ENCODE assay signal across 2 cellular contexts in the genomic region with DNA sequence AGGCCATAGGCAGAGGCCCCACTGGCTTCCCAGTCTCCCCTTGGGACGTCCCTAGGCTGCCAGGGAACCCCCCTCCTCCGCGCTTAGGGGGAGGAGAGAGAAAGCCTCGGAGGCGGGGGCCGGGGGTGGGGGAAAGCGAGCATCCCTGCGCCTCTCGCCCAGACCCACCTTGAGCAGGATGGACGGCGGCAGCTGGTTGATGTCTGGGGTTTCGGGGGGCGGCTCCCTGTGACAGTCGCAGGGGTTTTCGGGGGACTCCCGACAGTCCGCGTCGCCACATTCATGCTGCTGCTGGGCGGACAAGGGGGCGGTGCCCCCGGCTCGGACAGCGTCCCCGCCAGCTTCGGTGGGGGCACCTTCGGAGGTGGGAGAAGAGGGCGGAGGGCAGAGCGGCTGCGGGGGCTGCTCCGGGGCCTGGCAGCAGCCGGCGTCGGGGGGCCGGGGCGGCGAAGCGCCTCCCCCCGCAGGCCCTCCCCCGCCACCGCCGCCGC.
TF ChIP-seq lines count a peak whose summit lies in the region.

No MANE protein-coding gene starts in this region.

TF ChIP-seq in WTC11, 78 proteins besides CTCF, POLR2A, EP300 and RAD21 (continued from another document):
- TF ChIP-seq, protein P1, sequence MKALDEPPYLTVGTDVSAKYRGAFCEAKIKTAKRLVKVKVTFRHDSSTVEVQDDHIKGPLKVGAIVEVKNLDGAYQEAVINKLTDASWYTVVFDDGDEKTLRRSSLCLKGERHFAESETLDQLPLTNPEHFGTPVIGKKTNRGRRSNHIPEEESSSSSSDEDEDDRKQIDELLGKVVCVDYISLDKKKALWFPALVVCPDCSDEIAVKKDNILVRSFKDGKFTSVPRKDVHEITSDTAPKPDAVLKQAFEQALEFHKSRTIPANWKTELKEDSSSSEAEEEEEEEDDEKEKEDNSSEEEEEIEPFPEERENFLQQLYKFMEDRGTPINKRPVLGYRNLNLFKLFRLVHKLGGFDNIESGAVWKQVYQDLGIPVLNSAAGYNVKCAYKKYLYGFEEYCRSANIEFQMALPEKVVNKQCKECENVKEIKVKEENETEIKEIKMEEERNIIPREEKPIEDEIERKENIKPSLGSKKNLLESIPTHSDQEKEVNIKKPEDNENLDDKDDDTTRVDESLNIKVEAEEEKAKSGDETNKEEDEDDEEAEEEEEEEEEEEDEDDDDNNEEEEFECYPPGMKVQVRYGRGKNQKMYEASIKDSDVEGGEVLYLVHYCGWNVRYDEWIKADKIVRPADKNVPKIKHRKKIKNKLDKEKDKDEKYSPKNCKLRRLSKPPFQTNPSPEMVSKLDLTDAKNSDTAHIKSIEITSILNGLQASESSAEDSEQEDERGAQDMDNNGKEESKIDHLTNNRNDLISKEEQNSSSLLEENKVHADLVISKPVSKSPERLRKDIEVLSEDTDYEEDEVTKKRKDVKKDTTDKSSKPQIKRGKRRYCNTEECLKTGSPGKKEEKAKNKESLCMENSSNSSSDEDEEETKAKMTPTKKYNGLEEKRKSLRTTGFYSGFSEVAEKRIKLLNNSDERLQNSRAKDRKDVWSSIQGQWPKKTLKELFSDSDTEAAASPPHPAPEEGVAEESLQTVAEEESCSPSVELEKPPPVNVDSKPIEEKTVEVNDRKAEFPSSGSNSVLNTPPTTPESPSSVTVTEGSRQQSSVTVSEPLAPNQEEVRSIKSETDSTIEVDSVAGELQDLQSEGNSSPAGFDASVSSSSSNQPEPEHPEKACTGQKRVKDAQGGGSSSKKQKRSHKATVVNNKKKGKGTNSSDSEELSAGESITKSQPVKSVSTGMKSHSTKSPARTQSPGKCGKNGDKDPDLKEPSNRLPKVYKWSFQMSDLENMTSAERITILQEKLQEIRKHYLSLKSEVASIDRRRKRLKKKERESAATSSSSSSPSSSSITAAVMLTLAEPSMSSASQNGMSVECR (CRISPR knock-in tag; IDR thresholded peaks at IDR 0.05; ENCODE audit: borderline replicate concordance), result no peak
- TF ChIP-seq ZNF263 (CRISPR knock-in tag; IDR thresholded peaks at IDR 0.05; ENCODE audit: low read depth), result no peak
TF ChIP-seq in WTC11: peak in this region for 2.

TF ChIP-seq in HepG2, 621 proteins besides CTCF, POLR2A, EP300 and RAD21 (continued from another document and continues in another):
- TF ChIP-seq, protein P2, sequence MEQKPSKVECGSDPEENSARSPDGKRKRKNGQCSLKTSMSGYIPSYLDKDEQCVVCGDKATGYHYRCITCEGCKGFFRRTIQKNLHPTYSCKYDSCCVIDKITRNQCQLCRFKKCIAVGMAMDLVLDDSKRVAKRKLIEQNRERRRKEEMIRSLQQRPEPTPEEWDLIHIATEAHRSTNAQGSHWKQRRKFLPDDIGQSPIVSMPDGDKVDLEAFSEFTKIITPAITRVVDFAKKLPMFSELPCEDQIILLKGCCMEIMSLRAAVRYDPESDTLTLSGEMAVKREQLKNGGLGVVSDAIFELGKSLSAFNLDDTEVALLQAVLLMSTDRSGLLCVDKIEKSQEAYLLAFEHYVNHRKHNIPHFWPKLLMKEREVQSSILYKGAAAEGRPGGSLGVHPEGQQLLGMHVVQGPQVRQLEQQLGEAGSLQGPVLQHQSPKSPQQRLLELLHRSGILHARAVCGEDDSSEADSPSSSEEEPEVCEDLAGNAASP (CRISPR knock-in tag; IDR thresholded peaks at IDR 0.05; ENCODE audit: borderline replicate concordance), result no peak
- TF ChIP-seq ZNF749 (CRISPR knock-in tag; IDR thresholded peaks at IDR 0.05; ENCODE audit: borderline replicate concordance) (no peak), ZNF274 (CRISPR knock-in tag; IDR thresholded peaks at IDR 0.05) (0 out of 2 replicates have a peak, but pooled peaks have one; percentile 26), MATR3 (CRISPR knock-in tag; IDR thresholded peaks at IDR 0.05) (no peak), FOXJ3 (CRISPR knock-in tag; IDR thresholded peaks at IDR 0.05; ENCODE audit: borderline replicate concordance) (no peak), MIER2 (CRISPR knock-in tag; IDR thresholded peaks at IDR 0.05) (no peak), ZFAT (CRISPR knock-in tag; conservative IDR thresholded peaks at IDR 0.05) (no peak), ZNF24 (IDR thresholded peaks at IDR 0.05) (no peak), ZMYM4 (CRISPR knock-in tag; IDR thresholded peaks at IDR 0.05) (no peak), KDM1A (CRISPR knock-in tag; IDR thresholded peaks at IDR 0.05) (no peak), ETV6 (CRISPR knock-in tag; conservative IDR thresholded peaks at IDR 0.05) (no peak), ZBTB8A (CRISPR knock-in tag; IDR thresholded peaks at IDR 0.05; ENCODE audit: borderline replicate concordance, low read depth) (no peak), PAF1 (CRISPR knock-in tag; IDR thresholded peaks at IDR 0.05) (no peak), NFKB2 (CRISPR knock-in tag; IDR thresholded peaks at IDR 0.05; ENCODE audit: borderline replicate concordance) (no peak), POLR2G (IDR thresholded peaks at IDR 0.05; ENCODE audit: low read depth, low read length) (no peak; the same call in 1 of the 2 replicates), SP4 (CRISPR knock-in tag; IDR thresholded peaks at IDR 0.05) (peak; percentile 7; the same call in 1 of the 2 replicates), FOXA3 (CRISPR knock-in tag; IDR thresholded peaks at IDR 0.05) (no peak), TBX3 (IDR thresholded peaks at IDR 0.05; ENCODE audit: borderline replicate concordance) (no peak), NCOR1 (IDR thresholded peaks at IDR 0.05; ENCODE audit: borderline replicate concordance, low read length) (no peak), ZNF331 (CRISPR knock-in tag; IDR thresholded peaks at IDR 0.05) (no peak), ARNTL (CRISPR knock-in tag; IDR thresholded peaks at IDR 0.05) (no peak), ISL2 (CRISPR knock-in tag; IDR thresholded peaks at IDR 0.05) (0 out of 2 replicates have a peak, but pooled peaks have one; percentile 27), DR1 (CRISPR knock-in tag; IDR thresholded peaks at IDR 0.05) (no peak), ZNF572 (CRISPR knock-in tag; IDR thresholded peaks at IDR 0.05) (no peak), RARG (CRISPR knock-in tag; IDR thresholded peaks at IDR 0.05; ENCODE audit: low read depth) (no peak), RFXANK (CRISPR knock-in tag; IDR thresholded peaks at IDR 0.05) (no peak), ZNF775 (CRISPR knock-in tag; IDR thresholded peaks at IDR 0.05; ENCODE audit: borderline replicate concordance) (no peak), RAD51 (IDR thresholded peaks at IDR 0.05; ENCODE audit: borderline replicate concordance) (no peak), ASH2L (IDR thresholded peaks at IDR 0.05; ENCODE audit: insufficient read length, low read depth, low read length) (peak; percentile 17), ATF7-NPFF (CRISPR knock-in tag; IDR thresholded peaks at IDR 0.05; ENCODE audit: low read depth) (no peak), PCBP2 (optimal IDR thresholded peaks at IDR 0.05; ENCODE audit: low read depth, low read length, poor library complexity, severe bottlenecking) (no peak), PHF8 (CRISPR knock-in tag; IDR thresholded peaks at IDR 0.05) (peak; percentile 36; the same call in 1 of the 2 replicates), ZNF746 (CRISPR knock-in tag; IDR thresholded peaks at IDR 0.05) (peak; percentile 43; the same call in 1 of the 2 replicates)
- TF ChIP-seq, protein P3, sequence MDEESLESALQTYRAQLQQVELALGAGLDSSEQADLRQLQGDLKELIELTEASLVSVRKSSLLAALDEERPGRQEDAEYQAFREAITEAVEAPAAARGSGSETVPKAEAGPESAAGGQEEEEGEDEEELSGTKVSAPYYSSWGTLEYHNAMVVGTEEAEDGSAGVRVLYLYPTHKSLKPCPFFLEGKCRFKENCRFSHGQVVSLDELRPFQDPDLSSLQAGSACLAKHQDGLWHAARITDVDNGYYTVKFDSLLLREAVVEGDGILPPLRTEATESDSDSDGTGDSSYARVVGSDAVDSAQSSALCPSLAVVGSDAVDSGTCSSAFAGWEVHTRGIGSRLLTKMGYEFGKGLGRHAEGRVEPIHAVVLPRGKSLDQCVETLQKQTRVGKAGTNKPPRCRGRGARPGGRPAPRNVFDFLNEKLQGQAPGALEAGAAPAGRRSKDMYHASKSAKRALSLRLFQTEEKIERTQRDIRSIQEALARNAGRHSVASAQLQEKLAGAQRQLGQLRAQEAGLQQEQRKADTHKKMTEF (CRISPR knock-in tag; IDR thresholded peaks at IDR 0.05), result no peak
- TF ChIP-seq, protein P4, sequence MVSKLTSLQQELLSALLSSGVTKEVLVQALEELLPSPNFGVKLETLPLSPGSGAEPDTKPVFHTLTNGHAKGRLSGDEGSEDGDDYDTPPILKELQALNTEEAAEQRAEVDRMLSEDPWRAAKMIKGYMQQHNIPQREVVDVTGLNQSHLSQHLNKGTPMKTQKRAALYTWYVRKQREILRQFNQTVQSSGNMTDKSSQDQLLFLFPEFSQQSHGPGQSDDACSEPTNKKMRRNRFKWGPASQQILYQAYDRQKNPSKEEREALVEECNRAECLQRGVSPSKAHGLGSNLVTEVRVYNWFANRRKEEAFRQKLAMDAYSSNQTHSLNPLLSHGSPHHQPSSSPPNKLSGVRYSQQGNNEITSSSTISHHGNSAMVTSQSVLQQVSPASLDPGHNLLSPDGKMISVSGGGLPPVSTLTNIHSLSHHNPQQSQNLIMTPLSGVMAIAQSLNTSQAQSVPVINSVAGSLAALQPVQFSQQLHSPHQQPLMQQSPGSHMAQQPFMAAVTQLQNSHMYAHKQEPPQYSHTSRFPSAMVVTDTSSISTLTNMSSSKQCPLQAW (CRISPR knock-in tag; IDR thresholded peaks at IDR 0.05), result no peak
- TF ChIP-seq, protein P5, sequence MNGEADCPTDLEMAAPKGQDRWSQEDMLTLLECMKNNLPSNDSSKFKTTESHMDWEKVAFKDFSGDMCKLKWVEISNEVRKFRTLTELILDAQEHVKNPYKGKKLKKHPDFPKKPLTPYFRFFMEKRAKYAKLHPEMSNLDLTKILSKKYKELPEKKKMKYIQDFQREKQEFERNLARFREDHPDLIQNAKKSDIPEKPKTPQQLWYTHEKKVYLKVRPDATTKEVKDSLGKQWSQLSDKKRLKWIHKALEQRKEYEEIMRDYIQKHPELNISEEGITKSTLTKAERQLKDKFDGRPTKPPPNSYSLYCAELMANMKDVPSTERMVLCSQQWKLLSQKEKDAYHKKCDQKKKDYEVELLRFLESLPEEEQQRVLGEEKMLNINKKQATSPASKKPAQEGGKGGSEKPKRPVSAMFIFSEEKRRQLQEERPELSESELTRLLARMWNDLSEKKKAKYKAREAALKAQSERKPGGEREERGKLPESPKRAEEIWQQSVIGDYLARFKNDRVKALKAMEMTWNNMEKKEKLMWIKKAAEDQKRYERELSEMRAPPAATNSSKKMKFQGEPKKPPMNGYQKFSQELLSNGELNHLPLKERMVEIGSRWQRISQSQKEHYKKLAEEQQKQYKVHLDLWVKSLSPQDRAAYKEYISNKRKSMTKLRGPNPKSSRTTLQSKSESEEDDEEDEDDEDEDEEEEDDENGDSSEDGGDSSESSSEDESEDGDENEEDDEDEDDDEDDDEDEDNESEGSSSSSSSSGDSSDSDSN (CRISPR knock-in tag; IDR thresholded peaks at IDR 0.05), result no peak
- TF ChIP-seq, protein P6, sequence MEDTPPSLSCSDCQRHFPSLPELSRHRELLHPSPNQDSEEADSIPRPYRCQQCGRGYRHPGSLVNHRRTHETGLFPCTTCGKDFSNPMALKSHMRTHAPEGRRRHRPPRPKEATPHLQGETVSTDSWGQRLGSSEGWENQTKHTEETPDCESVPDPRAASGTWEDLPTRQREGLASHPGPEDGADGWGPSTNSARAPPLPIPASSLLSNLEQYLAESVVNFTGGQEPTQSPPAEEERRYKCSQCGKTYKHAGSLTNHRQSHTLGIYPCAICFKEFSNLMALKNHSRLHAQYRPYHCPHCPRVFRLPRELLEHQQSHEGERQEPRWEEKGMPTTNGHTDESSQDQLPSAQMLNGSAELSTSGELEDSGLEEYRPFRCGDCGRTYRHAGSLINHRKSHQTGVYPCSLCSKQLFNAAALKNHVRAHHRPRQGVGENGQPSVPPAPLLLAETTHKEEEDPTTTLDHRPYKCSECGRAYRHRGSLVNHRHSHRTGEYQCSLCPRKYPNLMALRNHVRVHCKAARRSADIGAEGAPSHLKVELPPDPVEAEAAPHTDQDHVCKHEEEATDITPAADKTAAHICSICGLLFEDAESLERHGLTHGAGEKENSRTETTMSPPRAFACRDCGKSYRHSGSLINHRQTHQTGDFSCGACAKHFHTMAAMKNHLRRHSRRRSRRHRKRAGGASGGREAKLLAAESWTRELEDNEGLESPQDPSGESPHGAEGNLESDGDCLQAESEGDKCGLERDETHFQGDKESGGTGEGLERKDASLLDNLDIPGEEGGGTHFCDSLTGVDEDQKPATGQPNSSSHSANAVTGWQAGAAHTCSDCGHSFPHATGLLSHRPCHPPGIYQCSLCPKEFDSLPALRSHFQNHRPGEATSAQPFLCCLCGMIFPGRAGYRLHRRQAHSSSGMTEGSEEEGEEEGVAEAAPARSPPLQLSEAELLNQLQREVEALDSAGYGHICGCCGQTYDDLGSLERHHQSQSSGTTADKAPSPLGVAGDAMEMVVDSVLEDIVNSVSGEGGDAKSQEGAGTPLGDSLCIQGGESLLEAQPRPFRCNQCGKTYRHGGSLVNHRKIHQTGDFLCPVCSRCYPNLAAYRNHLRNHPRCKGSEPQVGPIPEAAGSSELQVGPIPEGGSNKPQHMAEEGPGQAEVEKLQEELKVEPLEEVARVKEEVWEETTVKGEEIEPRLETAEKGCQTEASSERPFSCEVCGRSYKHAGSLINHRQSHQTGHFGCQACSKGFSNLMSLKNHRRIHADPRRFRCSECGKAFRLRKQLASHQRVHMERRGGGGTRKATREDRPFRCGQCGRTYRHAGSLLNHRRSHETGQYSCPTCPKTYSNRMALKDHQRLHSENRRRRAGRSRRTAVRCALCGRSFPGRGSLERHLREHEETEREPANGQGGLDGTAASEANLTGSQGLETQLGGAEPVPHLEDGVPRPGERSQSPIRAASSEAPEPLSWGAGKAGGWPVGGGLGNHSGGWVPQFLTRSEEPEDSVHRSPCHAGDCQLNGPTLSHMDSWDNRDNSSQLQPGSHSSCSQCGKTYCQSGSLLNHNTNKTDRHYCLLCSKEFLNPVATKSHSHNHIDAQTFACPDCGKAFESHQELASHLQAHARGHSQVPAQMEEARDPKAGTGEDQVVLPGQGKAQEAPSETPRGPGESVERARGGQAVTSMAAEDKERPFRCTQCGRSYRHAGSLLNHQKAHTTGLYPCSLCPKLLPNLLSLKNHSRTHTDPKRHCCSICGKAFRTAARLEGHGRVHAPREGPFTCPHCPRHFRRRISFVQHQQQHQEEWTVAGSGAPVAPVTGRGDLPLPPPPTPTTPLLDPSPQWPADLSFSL (CRISPR knock-in tag; IDR thresholded peaks at IDR 0.05), result no peak
- TF ChIP-seq, protein P7, sequence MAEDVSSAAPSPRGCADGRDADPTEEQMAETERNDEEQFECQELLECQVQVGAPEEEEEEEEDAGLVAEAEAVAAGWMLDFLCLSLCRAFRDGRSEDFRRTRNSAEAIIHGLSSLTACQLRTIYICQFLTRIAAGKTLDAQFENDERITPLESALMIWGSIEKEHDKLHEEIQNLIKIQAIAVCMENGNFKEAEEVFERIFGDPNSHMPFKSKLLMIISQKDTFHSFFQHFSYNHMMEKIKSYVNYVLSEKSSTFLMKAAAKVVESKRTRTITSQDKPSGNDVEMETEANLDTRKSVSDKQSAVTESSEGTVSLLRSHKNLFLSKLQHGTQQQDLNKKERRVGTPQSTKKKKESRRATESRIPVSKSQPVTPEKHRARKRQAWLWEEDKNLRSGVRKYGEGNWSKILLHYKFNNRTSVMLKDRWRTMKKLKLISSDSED (CRISPR knock-in tag; IDR thresholded peaks at IDR 0.05), result no peak
- TF ChIP-seq, protein P8, sequence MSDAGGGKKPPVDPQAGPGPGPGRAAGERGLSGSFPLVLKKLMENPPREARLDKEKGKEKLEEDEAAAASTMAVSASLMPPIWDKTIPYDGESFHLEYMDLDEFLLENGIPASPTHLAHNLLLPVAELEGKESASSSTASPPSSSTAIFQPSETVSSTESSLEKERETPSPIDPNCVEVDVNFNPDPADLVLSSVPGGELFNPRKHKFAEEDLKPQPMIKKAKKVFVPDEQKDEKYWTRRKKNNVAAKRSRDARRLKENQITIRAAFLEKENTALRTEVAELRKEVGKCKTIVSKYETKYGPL (CRISPR knock-in tag; IDR thresholded peaks at IDR 0.05), result no peak
